ENCODE assay signal across 13 cellular contexts in genomic region chrY:15455133-15455937, GRCh38.
DNase-seq lines count a peak whose midpoint lies in the region; ATAC-seq and TF ChIP-seq lines count a peak whose summit lies in the region.
"Had no signal": no experiment of that assay in that cellular context is flagged by ENCODE, and none has a peak within 500 bp of the region (broad histone marks: within the 10 kb centered on the region; RNA-seq: fewer than 3 reads in every experiment).

No MANE protein-coding gene starts in this region.

- H3K36me3 Mint-ChIP-seq in activated naive CD8-positive, alpha-beta T cell treated with anti-CD3 and anti-CD28 coated beads for 36 hours: no peaks in the 10 kb centered on the region
- no peaks in the 10 kb centered on the region for H3K36me3 Mint-ChIP-seq in naive thymus-derived CD4-positive, alpha-beta T cell
- H3K36me3 Mint-ChIP-seq: naive thymus-derived CD8-positive, alpha-beta T cell had no signal

- intact Hi-C loops in naive thymus-derived CD4-positive, alpha-beta T cell (cut with micrococcal nuclease): loop anchor here in 1 of 2 donors (5.0 kb wide), 1 partner anchor 33 kb away; no protein-coding TSS in a partner anchor

- no peak for TF ChIP-seq CTCF in GM10266 (IDR thresholded peaks at IDR 0.05; ENCODE audit: control insufficient read depth, insufficient read depth, low read depth, missing control alignments)
- no peak for TF ChIP-seq CTCF in BE2C (IDR thresholded peaks at IDR 0.05; ENCODE audit: low read depth, low read length)

- peak overlapping the region; percentile 48 for H3K4me3 ChIP-seq in naive thymus-derived CD4-positive, alpha-beta T cell (ENCODE audit: low read length)
- H3K4me3 ChIP-seq in BE2C (ENCODE audit: low read depth, low read length): no peak overlapping the region

- CTCF ChIA-PET in naive thymus-derived CD4-positive, alpha-beta T cell (lab: Charles Lee): no interaction called here

- H3K9me3 ChIP-seq in naive thymus-derived CD4-positive, alpha-beta T cell (ENCODE audit: control insufficient read depth in 2 of 3, low read length in 3 of 3): no peaks in the 10 kb centered on the region
- no peaks in the 10 kb centered on the region for H3K9me3 ChIP-seq in BE2C
- H3K9me3 ChIP-seq: stomach had no signal

- H3K27ac ChIP-seq in naive thymus-derived CD4-positive, alpha-beta T cell (ENCODE audit: low read depth, low read length): no peak overlapping the region
- H3K27ac ChIP-seq: WERI-Rb-1 had no signal

- H3K4me3 Mint-ChIP-seq in activated naive CD8-positive, alpha-beta T cell treated with anti-CD3 and anti-CD28 coated beads for 36 hours: peak overlapping the region; percentile 59
- peak overlapping the region in 4 of 10 donors; percentile 12 to 76 (median 71) for H3K4me3 Mint-ChIP-seq in naive thymus-derived CD4-positive, alpha-beta T cell

- H3K36me3 ChIP-seq in naive thymus-derived CD4-positive, alpha-beta T cell (ENCODE audit: control insufficient read depth in 2 of 3, insufficient read depth in 3 of 3, low read length in 3 of 3): no peaks in the 10 kb centered on the region
- no peaks in the 10 kb centered on the region for H3K36me3 ChIP-seq in BE2C
- H3K36me3 ChIP-seq: stomach, WERI-Rb-1 had no signal

- H3K27me3 Mint-ChIP-seq in activated naive CD8-positive, alpha-beta T cell treated with anti-CD3 and anti-CD28 coated beads for 36 hours: peaks cover 3% of the 10 kb centered on the region
- peaks cover 0 to 5% (median 0%) of the 10 kb centered on the region in 5 donors for H3K27me3 Mint-ChIP-seq in naive thymus-derived CD4-positive, alpha-beta T cell

- H3K4me1 ChIP-seq in naive thymus-derived CD4-positive, alpha-beta T cell (ENCODE audit: control insufficient read depth in 2 of 2, insufficient read depth in 2 of 2, low read length in 2 of 2): no peaks in the 10 kb centered on the region
- no peaks in the 10 kb centered on the region for H3K4me1 ChIP-seq in BE2C
- H3K4me1 ChIP-seq: stomach had no signal

- no peaks in the 10 kb centered on the region for H3K4me1 Mint-ChIP-seq in activated naive CD8-positive, alpha-beta T cell treated with anti-CD3 and anti-CD28 coated beads for 36 hours
- H3K4me1 Mint-ChIP-seq in naive thymus-derived CD4-positive, alpha-beta T cell: peaks cover 0 to 5% (median 0%) of the 10 kb centered on the region in 7 donors

- H3K9me3 Mint-ChIP-seq in activated naive CD8-positive, alpha-beta T cell treated with anti-CD3 and anti-CD28 coated beads for 36 hours: no peaks in the 10 kb centered on the region
- H3K9me3 Mint-ChIP-seq in naive thymus-derived CD4-positive, alpha-beta T cell: peaks cover 0 to 2% (median 0%) of the 10 kb centered on the region in 11 donors
- H3K9me3 Mint-ChIP-seq: naive thymus-derived CD8-positive, alpha-beta T cell had no signal

- no peaks in the 10 kb centered on the region for H3K27me3 ChIP-seq in naive thymus-derived CD4-positive, alpha-beta T cell (ENCODE audit: control insufficient read depth in 2 of 2, insufficient read depth in 2 of 2, low read length in 2 of 2)
- H3K27me3 ChIP-seq in BE2C: no peaks in the 10 kb centered on the region
- H3K27me3 ChIP-seq: stomach had no signal

- no peak overlapping the region for H3K27ac Mint-ChIP-seq in activated naive CD8-positive, alpha-beta T cell treated with anti-CD3 and anti-CD28 coated beads for 36 hours
- H3K27ac Mint-ChIP-seq in naive thymus-derived CD4-positive, alpha-beta T cell: peak overlapping the region in 1 of 9 donors; percentile 59

- ATAC-seq in naive thymus-derived CD4-positive, alpha-beta T cell: no peak

- peak; percentile 61 for DNase-seq in NCI-H1092 treated with DMSO at 0.1 percent for 48 hours (lab: John Stamatoyannopoulos, UW)
- DNase-seq in NCI-H1092 (lab: John Stamatoyannopoulos, UW): no peak
- peak; percentile 56 for DNase-seq in DMS79 (lab: John Stamatoyannopoulos, UW)
- no peak for DNase-seq in activated naive CD8-positive, alpha-beta T cell treated with anti-CD3 and anti-CD28 coated beads for 36 hours
- DNase-seq in naive thymus-derived CD4-positive, alpha-beta T cell: no peak
- DNase-seq in GM10266 (ENCODE audit: extremely low spot score): no peak
- DNase-seq in foreskin melanocyte: no peak
- no peak for DNase-seq in BE2C
- DNase-seq: kidney glomerular epithelial cell, NCI-H1694, stomach, WERI-Rb-1 had no signal

- POLR2A ChIA-PET in naive thymus-derived CD4-positive, alpha-beta T cell (lab: Charles Lee): interaction anchor here (1.0 to 1.4 kb wide), 2 partner anchors 30 to 1752 kb away, joined by 3 to 4 read pairs; partner anchors contain the start of gene TMSB4Y

Comparison
In these comparisons a context has a peak if more than half of its experiments do, and no peak if none do; other contexts are left out.
1. DNase-seq: peak in NCI-H1092 treated with DMSO at 0.1 percent for 48 hours (single experiment) and DMS79 (single experiment); none in NCI-H1092 (single experiment), activated naive CD8-positive, alpha-beta T cell treated with anti-CD3 and anti-CD28 coated beads for 36 hours (single experiment), naive thymus-derived CD4-positive, alpha-beta T cell (0 of 9), GM10266 (single experiment), foreskin melanocyte (single experiment) and BE2C (single experiment).